ENCODE assay signal across 18 cellular contexts in genomic region chr19:29711584-29712132, GRCh38. TPM values are rescaled to one million over a fixed set of nuclear protein-coding genes. Genes with fewer than 3 reads are reported as not detected.
A peak's percentile ranks its signal among the peaks of the same experiment; 100 is the strongest.
DNase-seq lines count a peak whose midpoint lies in the region; ATAC-seq and TF ChIP-seq lines count a peak whose summit lies in the region.
"Had no signal": no experiment of that assay in that cellular context is flagged by ENCODE, and none has a peak within 500 bp of the region (broad histone marks: within the 10 kb centered on the region; RNA-seq: fewer than 3 reads in every experiment).

No MANE protein-coding gene starts in this region.

- WGBS in esophagus muscularis mucosa = 77% methylated on average over 6 of the region's 6 CpGs

- H3K27me3 Mint-ChIP-seq in activated naive CD4-positive, alpha-beta T cell treated with anti-CD3 and anti-CD28 coated beads, Interleukin-2, amount 50 U/mL, for 24 hours = no peaks in the 10 kb centered on the region
- H3K27me3 Mint-ChIP-seq in activated CD8-positive, alpha-beta T cell treated with anti-CD3 and anti-CD28 coated beads for 36 hours = no peaks in the 10 kb centered on the region
- H3K27me3 Mint-ChIP-seq: stimulated activated naive B cell treated with anti-CD40 and anti-IgM and Interleukin-4, amounts not matched to agents 10 μg/mL and 1 μg/mL and 100 μg/mL, for 72 hours had no signal

- no peaks in the 10 kb centered on the region for H3K9me3 ChIP-seq in upper lobe of right lung
- H3K9me3 ChIP-seq in esophagus muscularis mucosa = no peaks in the 10 kb centered on the region
- H3K9me3 ChIP-seq: left lung, right atrium auricular region had no signal

- H3K4me3 ChIP-seq in upper lobe of right lung (no peak overlapping the region), esophagus muscularis mucosa (no peak overlapping the region)
- H3K4me3 ChIP-seq: left lung, right atrium auricular region had no signal

- TF ChIP-seq CTCF in activated CD8-positive, alpha-beta T cell treated with anti-CD3 and anti-CD28 coated beads for 36 hours (IDR thresholded peaks at IDR 0.05) = no peak
- TF ChIP-seq CTCF in upper lobe of right lung (IDR thresholded peaks at IDR 0.05) (no peak), GM10266 (IDR thresholded peaks at IDR 0.05; ENCODE audit: control insufficient read depth, insufficient read depth, low read depth, missing control alignments) (no peak), esophagus muscularis mucosa (IDR thresholded peaks at IDR 0.05) (no peak)

- intact Hi-C loops in activated CD8-positive, alpha-beta T cell treated with anti-CD3 and anti-CD28 coated beads for 36 hours (cut with micrococcal nuclease) = no loop called here
- intact Hi-C loops in upper lobe of right lung (cut with DNase I) = no loop called here
- intact Hi-C loops in esophagus muscularis mucosa (cut with DNase I) = no loop called here

- no peak for DNase-seq in activated naive CD4-positive, alpha-beta T cell treated with anti-CD3 and anti-CD28 coated beads, Interleukin-2, amount 50 U/mL, for 16 hours
- DNase-seq in activated CD8-positive, alpha-beta T cell treated with anti-CD3 and anti-CD28 coated beads for 36 hours = peak; percentile 40
- peak; percentile 62 for DNase-seq in left lobe of liver (ENCODE audit: low spot score)
- peak; percentile 2 for DNase-seq in upper lobe of right lung
- no peak for DNase-seq in GM10266 (ENCODE audit: extremely low spot score)
- DNase-seq in esophagus muscularis mucosa (ENCODE audit: extremely low spot score) = no peak
- no peak for DNase-seq in NCI-H524 treated with DMSO at 0.1 percent for 48 hours (lab: John Stamatoyannopoulos, UW)
- DNase-seq: COR-L47; MM.1S; NCI-H2029 treated with DMSO at 0.1 percent for 48 hours; NCI-H510A treated with DMSO at 0.1 percent for 48 hours; occipital lobe; stimulated activated CD4-positive, alpha-beta T cell treated with anti-CD3 and anti-CD28 coated beads, Interleukin-15, amount 100 ng/mL, for 24 hours; stimulated activated naive B cell treated with anti-CD40 and anti-IgM and Interleukin-4, amounts not matched to agents 10 μg/mL and 1 μg/mL and 100 μg/mL, for 72 hours had no signal

- H3K36me3 Mint-ChIP-seq in activated naive CD4-positive, alpha-beta T cell treated with anti-CD3 and anti-CD28 coated beads, Interleukin-2, amount 50 U/mL, for 24 hours = peaks cover 3% of the 10 kb centered on the region
- H3K36me3 Mint-ChIP-seq in activated CD8-positive, alpha-beta T cell treated with anti-CD3 and anti-CD28 coated beads for 36 hours (ENCODE audit: low read depth) = peaks cover 56% of the 10 kb centered on the region

- no peak for ATAC-seq in activated CD8-positive, alpha-beta T cell treated with anti-CD3 and anti-CD28 coated beads for 36 hours
- ATAC-seq in left lobe of liver (peak; percentile 10), upper lobe of right lung (no peak)
- ATAC-seq: esophagus mucosa; left lung; stimulated activated naive B cell treated with anti-CD40 and anti-IgM and Interleukin-4, amounts not matched to agents 10 μg/mL and 1 μg/mL and 100 μg/mL, for 72 hours had no signal

- H3K36me3 ChIP-seq in upper lobe of right lung (peaks cover 11% of the 10 kb centered on the region), esophagus muscularis mucosa (peaks cover 12 to 27% (median 20%) of the 10 kb centered on the region in 4 donors)

- H3K27ac ChIP-seq in upper lobe of right lung (no peak overlapping the region), esophagus muscularis mucosa (replicated peaks in 1 of 4) (no peak overlapping the region)
- H3K27ac ChIP-seq: left lung, right atrium auricular region had no signal

- H3K27me3 ChIP-seq in upper lobe of right lung (no peaks in the 10 kb centered on the region), esophagus muscularis mucosa (no peaks in the 10 kb centered on the region)
- H3K27me3 ChIP-seq: left lung, right atrium auricular region had no signal

- H3K27ac Mint-ChIP-seq in activated naive CD4-positive, alpha-beta T cell treated with anti-CD3 and anti-CD28 coated beads, Interleukin-2, amount 50 U/mL, for 24 hours = peak overlapping the region; percentile 71
- peak overlapping the region; percentile 93 for H3K27ac Mint-ChIP-seq in activated CD8-positive, alpha-beta T cell treated with anti-CD3 and anti-CD28 coated beads for 36 hours

- no peak for TF ChIP-seq POLR2A in esophagus muscularis mucosa (IDR thresholded peaks at IDR 0.05; ENCODE audit: low read depth)

- peak overlapping the region; percentile 90 for H3K4me3 Mint-ChIP-seq in activated naive CD4-positive, alpha-beta T cell treated with anti-CD3 and anti-CD28 coated beads, Interleukin-2, amount 50 U/mL, for 24 hours
- peak overlapping the region; percentile 95 for H3K4me3 Mint-ChIP-seq in activated CD8-positive, alpha-beta T cell treated with anti-CD3 and anti-CD28 coated beads for 36 hours

- no peaks in the 10 kb centered on the region for H3K9me3 Mint-ChIP-seq in activated naive CD4-positive, alpha-beta T cell treated with anti-CD3 and anti-CD28 coated beads, Interleukin-2, amount 50 U/mL, for 24 hours
- no peaks in the 10 kb centered on the region for H3K9me3 Mint-ChIP-seq in activated CD8-positive, alpha-beta T cell treated with anti-CD3 and anti-CD28 coated beads for 36 hours
- H3K9me3 Mint-ChIP-seq: stimulated activated naive B cell treated with anti-CD40 and anti-IgM and Interleukin-4, amounts not matched to agents 10 μg/mL and 1 μg/mL and 100 μg/mL, for 72 hours had no signal

- POLR2A ChIA-PET in activated CD8-positive, alpha-beta T cell treated with anti-CD3 and anti-CD28 coated beads for 36 hours (lab: Charles Lee) = interaction anchor here (0.7 to 2.5 kb wide), 8 partner anchors 9 to 106 kb away, joined by 3 to 7 read pairs (median 4); partner anchors contain the start of gene POP4

- H3K4me1 Mint-ChIP-seq in activated naive CD4-positive, alpha-beta T cell treated with anti-CD3 and anti-CD28 coated beads, Interleukin-2, amount 50 U/mL, for 24 hours = peaks cover 72% of the 10 kb centered on the region
- peaks cover 75% of the 10 kb centered on the region for H3K4me1 Mint-ChIP-seq in activated CD8-positive, alpha-beta T cell treated with anti-CD3 and anti-CD28 coated beads for 36 hours (ENCODE audit: low read depth)

- CTCF ChIA-PET in activated CD8-positive, alpha-beta T cell treated with anti-CD3 and anti-CD28 coated beads for 36 hours (lab: Charles Lee) = interaction anchor here (0.6 to 20.7 kb wide), 8 partner anchors 15 to 103 kb away, joined by 3 to 300 read pairs (median 3); partner anchors contain the start of gene POP4

- no peak for TF ChIP-seq EP300 in esophagus muscularis mucosa (IDR thresholded peaks at IDR 0.05)

- peaks cover 22% of the 10 kb centered on the region for H3K4me1 ChIP-seq in upper lobe of right lung
- peaks cover 30 to 75% (median 52%) of the 10 kb centered on the region in 4 donors for H3K4me1 ChIP-seq in esophagus muscularis mucosa

RNA-seq across cellular contexts. Expression of gene C19orf12, which starts 3.4 kb away (rescaled TPM):
- total RNA-seq in activated CD8-positive, alpha-beta T cell treated with anti-CD3 and anti-CD28 coated beads for 36 hours = 10 to 100 TPM; 33.3 to 36.6 TPM
- total RNA-seq in left lobe of liver (52.3 TPM), upper lobe of right lung (22.1 TPM), esophagus muscularis mucosa (10 to 100 TPM; 27.0 to 52.9 (median 38.9) TPM)

RNA-seq across cellular contexts. Expression of gene PLEKHF1, which starts 46.4 kb away (rescaled TPM):
- 10 to 100 TPM; 30.4 to 31.7 TPM for total RNA-seq in activated CD8-positive, alpha-beta T cell treated with anti-CD3 and anti-CD28 coated beads for 36 hours
- total RNA-seq in left lobe of liver (11.3 TPM), upper lobe of right lung (17.3 TPM), esophagus muscularis mucosa (10 to 100 TPM; 27.4 to 58.6 (median 36.1) TPM)

Comparison
In these comparisons a context has a peak if more than half of its experiments do, and no peak if none do; other contexts are left out.
1. DNase-seq: peak in activated CD8-positive, alpha-beta T cell treated with anti-CD3 and anti-CD28 coated beads for 36 hours (single experiment), left lobe of liver (single experiment) and upper lobe of right lung (single experiment); none in activated naive CD4-positive, alpha-beta T cell treated with anti-CD3 and anti-CD28 coated beads, Interleukin-2, amount 50 U/mL, for 16 hours (single experiment), GM10266 (single experiment), esophagus muscularis mucosa (single experiment) and NCI-H524 treated with DMSO at 0.1 percent for 48 hours (single experiment).